Comparison of ENCODE assay signal across 10 cellular contexts in genomic region chr2:182867411-182868048, GRCh38. TPM values are rescaled to one million over a fixed set of nuclear protein-coding genes. Genes with fewer than 3 reads are reported as not detected.
DNase-seq lines count a peak whose midpoint lies in the region; ATAC-seq and TF ChIP-seq lines count a peak whose summit lies in the region.
"Had no signal": no experiment of that assay in that cellular context is flagged by ENCODE, and none has a peak within 500 bp of the region (broad histone marks: within the 10 kb centered on the region; RNA-seq: fewer than 3 reads in every experiment).

No MANE protein-coding gene starts in this region.

- H3K4ac ChIP-seq in mesendoderm (ENCODE audit: low read depth, low read length) = peak overlapping the region; percentile 18

- H3K4me1 Mint-ChIP-seq in activated naive CD8-positive, alpha-beta T cell treated with anti-CD3 and anti-CD28 coated beads, Interleukin-2, amount 10 ng/mL, durations not matched to agents 7 days and 5 days = peaks cover 15% of the 10 kb centered on the region
- peaks cover 10% of the 10 kb centered on the region for H3K4me1 Mint-ChIP-seq in activated naive CD8-positive, alpha-beta T cell treated with anti-CD3 and anti-CD28 coated beads, Interleukin-2, amount 50 U/mL, for 24 hours
- peaks cover 47% of the 10 kb centered on the region for H3K4me1 Mint-ChIP-seq in chondrocyte (ENCODE audit: low read depth)
- H3K4me1 Mint-ChIP-seq in type B pancreatic cell (ENCODE audit: unreplicated experiment) = peaks cover 36% of the 10 kb centered on the region

- H3K4me3 ChIP-seq in mesendoderm (ENCODE audit: low read length) = peak overlapping the region; percentile 61

- no peak for ATAC-seq in activated naive CD8-positive, alpha-beta T cell treated with anti-CD3 and anti-CD28 coated beads, Interleukin-2, amount 10 ng/mL, durations not matched to agents 7 days and 5 days (ENCODE audit: low read depth)
- ATAC-seq in activated naive CD8-positive, alpha-beta T cell treated with anti-CD3 and anti-CD28 coated beads, Interleukin-2, amount 50 U/mL, for 24 hours = no peak
- ATAC-seq in GM18517 (IDR thresholded peaks at IDR 0.05; ENCODE audit: unreplicated experiment) = no peak

- no peak overlapping the region for H2BK5ac ChIP-seq in mesendoderm (ENCODE audit: low read length)

- peaks cover 61% of the 10 kb centered on the region for H3K27me3 Mint-ChIP-seq in activated naive CD8-positive, alpha-beta T cell treated with anti-CD3 and anti-CD28 coated beads, Interleukin-2, amount 10 ng/mL, durations not matched to agents 7 days and 5 days
- peaks cover 63% of the 10 kb centered on the region for H3K27me3 Mint-ChIP-seq in activated naive CD8-positive, alpha-beta T cell treated with anti-CD3 and anti-CD28 coated beads, Interleukin-2, amount 50 U/mL, for 24 hours
- H3K27me3 Mint-ChIP-seq in chondrocyte (ENCODE audit: low read depth) = no peaks in the 10 kb centered on the region
- H3K27me3 Mint-ChIP-seq in type B pancreatic cell = peaks cover 49% of the 10 kb centered on the region

- no peak overlapping the region for H4K8ac ChIP-seq in mesendoderm (ENCODE audit: low read depth, low read length)

- no peak overlapping the region for H3K27ac ChIP-seq in mesendoderm (ENCODE audit: low read depth, low read length)

- H2BK15ac ChIP-seq in mesendoderm (replicated peaks; ENCODE audit: low read depth) = no peak overlapping the region

- H3K56ac ChIP-seq in mesendoderm (ENCODE audit: low read length) = peak overlapping the region; percentile 86

- no peaks in the 10 kb centered on the region for H3K79me1 ChIP-seq in mesendoderm (ENCODE audit: low read length)

- H3K23ac ChIP-seq in mesendoderm (ENCODE audit: low read length) = no peak overlapping the region

- H3K4me3 Mint-ChIP-seq in activated naive CD8-positive, alpha-beta T cell treated with anti-CD3 and anti-CD28 coated beads, Interleukin-2, amount 10 ng/mL, durations not matched to agents 7 days and 5 days = peak overlapping the region; percentile 83
- no peak overlapping the region for H3K4me3 Mint-ChIP-seq in activated naive CD8-positive, alpha-beta T cell treated with anti-CD3 and anti-CD28 coated beads, Interleukin-2, amount 50 U/mL, for 24 hours
- H3K4me3 Mint-ChIP-seq in chondrocyte (ENCODE audit: unreplicated experiment) (peak overlapping the region; percentile 80), type B pancreatic cell (peak overlapping the region; percentile 87)

- peaks cover 8% of the 10 kb centered on the region for H3K4me1 ChIP-seq in mesendoderm (ENCODE audit: control insufficient read depth, low read depth, low read length)

- no peak overlapping the region for H2AK5ac ChIP-seq in mesendoderm (ENCODE audit: low read length)

- no peaks in the 10 kb centered on the region for H3K36me3 Mint-ChIP-seq in activated naive CD8-positive, alpha-beta T cell treated with anti-CD3 and anti-CD28 coated beads, Interleukin-2, amount 10 ng/mL, durations not matched to agents 7 days and 5 days
- H3K36me3 Mint-ChIP-seq in activated naive CD8-positive, alpha-beta T cell treated with anti-CD3 and anti-CD28 coated beads, Interleukin-2, amount 50 U/mL, for 24 hours (ENCODE audit: low read depth) = no peaks in the 10 kb centered on the region
- H3K36me3 Mint-ChIP-seq in chondrocyte (ENCODE audit: low read depth) (no peaks in the 10 kb centered on the region), type B pancreatic cell (no peaks in the 10 kb centered on the region)

- H4K5ac ChIP-seq in mesendoderm (ENCODE audit: low read length) = no peak overlapping the region

- DNase-seq in activated naive CD8-positive, alpha-beta T cell treated with anti-CD3 and anti-CD28 coated beads, Interleukin-2, amount 10 ng/mL, durations not matched to agents 7 days and 5 days = no peak
- no peak for DNase-seq in activated naive CD8-positive, alpha-beta T cell treated with anti-CD3 and anti-CD28 coated beads, Interleukin-2, amount 50 U/mL, for 24 hours
- no peak for DNase-seq in chondrocyte (ENCODE audit: low spot score)
- peak; percentile 23 for DNase-seq in mesendoderm
- no peak for DNase-seq in type B pancreatic cell (ENCODE audit: extremely low spot score, unreplicated experiment)
- no peak for DNase-seq in activated gamma-delta T cell treated with Interleukin-2 at 50 U/mL for 16 hours
- no peak for DNase-seq in glomerular visceral epithelial cell (ENCODE audit: extremely low spot score)
- DNase-seq: activated CD4-positive, alpha-beta T cell treated with anti-CD3 and anti-CD28 coated beads, Interleukin-2, amount 50 U/mL, for 1 hour had no signal

- H3K4me2 ChIP-seq in mesendoderm (ENCODE audit: low read length) = peak overlapping the region; percentile 93

- TF ChIP-seq CTCF in chondrocyte (IDR thresholded peaks at IDR 0.05) (no peak), type B pancreatic cell (conservative IDR thresholded peaks at IDR 0.05) (no peak)

- WGBS in mesendoderm (ENCODE audit: extremely low coverage, insufficient coverage, low lambda C conversion rate) = no CpG with 5 or more reads among the region's 12 CpGs

- H3K27ac Mint-ChIP-seq in activated naive CD8-positive, alpha-beta T cell treated with anti-CD3 and anti-CD28 coated beads, Interleukin-2, amount 10 ng/mL, durations not matched to agents 7 days and 5 days = no peak overlapping the region
- H3K27ac Mint-ChIP-seq in activated naive CD8-positive, alpha-beta T cell treated with anti-CD3 and anti-CD28 coated beads, Interleukin-2, amount 50 U/mL, for 24 hours = no peak overlapping the region
- no peak overlapping the region for H3K27ac Mint-ChIP-seq in chondrocyte (ENCODE audit: unreplicated experiment)
- H3K27ac Mint-ChIP-seq in type B pancreatic cell = no peak overlapping the region

- no peak overlapping the region for H2BK120ac ChIP-seq in mesendoderm (ENCODE audit: low read depth, low read length)

- POLR2A ChIA-PET in activated naive CD8-positive, alpha-beta T cell treated with anti-CD3 and anti-CD28 coated beads, Interleukin-2, amount 10 ng/mL, durations not matched to agents 7 days and 5 days (lab: Charles Lee) = no interaction called here

- H3K27me3 ChIP-seq in mesendoderm (ENCODE audit: insufficient read depth, low read length, poor library complexity) = peaks cover 3% of the 10 kb centered on the region

- H3K79me2 ChIP-seq in mesendoderm (ENCODE audit: control insufficient read depth, insufficient read depth, low read length) = no peaks in the 10 kb centered on the region

- H3K18ac ChIP-seq in mesendoderm (ENCODE audit: low read length) = peak overlapping the region; percentile 65

- H3K9me3 Mint-ChIP-seq in activated naive CD8-positive, alpha-beta T cell treated with anti-CD3 and anti-CD28 coated beads, Interleukin-2, amount 10 ng/mL, durations not matched to agents 7 days and 5 days = no peaks in the 10 kb centered on the region
- no peaks in the 10 kb centered on the region for H3K9me3 Mint-ChIP-seq in activated naive CD8-positive, alpha-beta T cell treated with anti-CD3 and anti-CD28 coated beads, Interleukin-2, amount 50 U/mL, for 24 hours
- no peaks in the 10 kb centered on the region for H3K9me3 Mint-ChIP-seq in chondrocyte (ENCODE audit: low read depth)
- H3K9me3 Mint-ChIP-seq in type B pancreatic cell = no peaks in the 10 kb centered on the region

- H3K9ac ChIP-seq in mesendoderm (ENCODE audit: low read length) = peak overlapping the region; percentile 68

- H3K36me3 ChIP-seq in mesendoderm (ENCODE audit: control insufficient read depth, insufficient read depth, low read length) = no peaks in the 10 kb centered on the region

RNA-seq across cellular contexts. Expression of gene FRZB, which starts 1.1 kb away (rescaled TPM):
- not detected for total RNA-seq in activated naive CD8-positive, alpha-beta T cell treated with anti-CD3 and anti-CD28 coated beads, Interleukin-2, amount 10 ng/mL, durations not matched to agents 7 days and 5 days
- 13.8 to 31.6 TPM (median 15.0 TPM) in 3 replicates for total RNA-seq in chondrocyte
- polyA plus RNA-seq in mesendoderm (2013, experiment 1 of 2) = 0.91 TPM
- 0.84 TPM for polyA plus RNA-seq in mesendoderm (2013, experiment 2 of 2)
- total RNA-seq in type B pancreatic cell (ENCODE audit: low replicate concordance) = 3.6 and 17.1 TPM in 2 replicates
- total RNA-seq: NCI-H460 had no signal
